In the genomic region with DNA sequence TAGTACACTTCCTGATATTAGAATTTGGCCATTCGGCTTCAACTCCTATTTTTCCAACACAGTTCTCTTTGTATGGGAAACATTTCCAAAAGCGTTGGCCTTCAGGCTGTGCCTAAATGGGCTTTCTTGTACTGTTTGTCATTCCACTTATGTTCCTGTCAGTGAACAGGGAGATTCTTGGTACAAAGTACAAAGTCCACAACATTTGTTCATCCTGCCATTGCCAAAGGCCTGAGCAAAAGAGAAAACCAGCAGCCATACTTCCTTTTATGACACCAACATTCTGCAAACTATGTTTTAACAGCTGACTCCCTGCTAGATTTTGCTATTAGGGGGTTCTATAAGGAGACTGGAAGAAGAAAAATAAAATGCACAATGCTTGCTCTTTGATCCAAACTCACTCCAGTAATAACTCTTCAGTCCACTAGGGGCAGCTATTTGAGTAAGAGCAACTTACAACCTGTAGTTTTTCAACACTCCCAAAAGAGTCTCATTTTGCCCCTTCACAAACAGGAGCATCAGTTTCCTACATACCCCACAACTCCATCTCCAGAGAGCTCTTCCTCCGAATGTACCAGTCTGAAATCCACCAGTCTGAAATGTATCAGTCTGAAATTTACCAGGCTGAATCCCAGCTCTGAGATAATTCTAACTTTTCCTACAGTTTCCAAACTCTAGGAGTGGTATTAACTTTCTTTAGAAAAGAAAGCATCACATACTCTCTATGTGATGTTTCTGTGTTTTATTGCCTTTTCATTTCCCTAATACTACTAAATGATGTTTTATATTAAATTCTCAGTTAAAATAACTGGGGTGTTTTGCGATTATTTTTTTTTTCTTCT, we compare ENCODE assay signal across 8 cellular contexts.
A peak's percentile ranks its signal among the peaks of the same experiment; 100 is the strongest.
DNase-seq lines count a peak whose midpoint lies in the region; ATAC-seq, FAIRE-seq and TF ChIP-seq lines count a peak whose summit lies in the region.

No MANE protein-coding gene starts in this region.

- intact Hi-C loops in Calu3 (cut with micrococcal nuclease; ENCODE audit: unreplicated experiment) = no loop called here

- DNase-seq in Calu3 = no peak
- DNase-seq in H54 (ENCODE audit: insufficient read length, low spot score) = peak; percentile 16
- DNase-seq in OCI-M1 (lab: John Stamatoyannopoulos, UW) = peak; percentile 42
- peak; percentile 54 for DNase-seq in iPS-NIHi11 (ENCODE audit: low spot score)
- DNase-seq in ureter (ENCODE audit: low spot score) = no peak
- DNase-seq in stimulated activated CD8-positive, alpha-beta memory T cell treated with anti-CD3 and anti-CD28 coated beads, Interleukin-4, amount 100 ng/mL, for 48 hours = no peak

- H3K36me3 Mint-ChIP-seq in Calu3 (ENCODE audit: insufficient read depth, unreplicated experiment) = no peaks in the 10 kb centered on the region

- H3K4me1 Mint-ChIP-seq in Calu3 (ENCODE audit: low read depth, unreplicated experiment) = no peaks in the 10 kb centered on the region

- ATAC-seq in HG02884 (IDR thresholded peaks at IDR 0.05; ENCODE audit: unreplicated experiment) (no peak), GM18520 (IDR thresholded peaks at IDR 0.05; ENCODE audit: unreplicated experiment) (no peak)

- TF ChIP-seq POLR2A in H54 (IDR thresholded peaks at IDR 0.05; ENCODE audit: low read depth, low read length) = no peak

- H3K27ac Mint-ChIP-seq in Calu3 (ENCODE audit: unreplicated experiment) = no peak overlapping the region

- peak; percentile 64 for FAIRE-seq in H54 (lab: Jason Lieb, UNC)

- CTCF ChIA-PET in Calu3 (lab: Charles Lee) = interaction anchor here (1.2 kb wide), 1 partner anchor 707 kb away, joined by 3 read pairs; no protein-coding TSS in a partner anchor

- no peak overlapping the region for H3K4me3 Mint-ChIP-seq in Calu3 (ENCODE audit: low read depth, unreplicated experiment)

- TF ChIP-seq CTCF in Calu3 (IDR thresholded peaks at IDR 0.05; ENCODE audit: unreplicated experiment) = peak; percentile 16

- H3K27me3 Mint-ChIP-seq in Calu3 (ENCODE audit: unreplicated experiment) = no peaks in the 10 kb centered on the region

- no TSS peak for BruUV-seq in Calu3 (replicated peaks; lab: Mats Ljungman, UMichigan)

- peaks cover 6% of the 10 kb centered on the region for H3K9me3 Mint-ChIP-seq in Calu3 (ENCODE audit: low read depth, unreplicated experiment)

Comparison
In these comparisons a context has a peak if more than half of its experiments do, and no peak if none do; other contexts are left out.
1. DNase-seq: peak in H54 (single experiment), OCI-M1 (single experiment) and iPS-NIHi11 (single experiment); none in Calu3 (single experiment), ureter (single experiment) and stimulated activated CD8-positive, alpha-beta memory T cell treated with anti-CD3 and anti-CD28 coated beads, Interleukin-4, amount 100 ng/mL, for 48 hours (single experiment).